ENCODE assay signal across 11 cellular contexts in genomic region chr20:44207066-44207723, GRCh38. TPM values are rescaled to one million over a fixed set of nuclear protein-coding genes. Genes with fewer than 3 reads are reported as not detected.
A peak's percentile ranks its signal among the peaks of the same experiment; 100 is the strongest.
DNase-seq lines count a peak whose midpoint lies in the region; ATAC-seq and TF ChIP-seq lines count a peak whose summit lies in the region.
"Had no signal": no experiment of that assay in that cellular context is flagged by ENCODE, and none has a peak within 500 bp of the region (broad histone marks: within the 10 kb centered on the region; RNA-seq: fewer than 3 reads in every experiment).

No MANE protein-coding gene starts in this region.

- H3K4me3 Mint-ChIP-seq in activated naive CD4-positive, alpha-beta T cell treated with anti-CD3 and anti-CD28 coated beads, Interleukin-2, amount 50 U/mL, for 24 hours, result peak overlapping the region; percentile 65

- POLR2A ChIA-PET in Panc1 (lab: Charles Lee), result interaction anchor here (0.7 kb wide), 1 partner anchor 261 kb away, joined by 3 read pairs; no protein-coding TSS in a partner anchor

- no peak for TF ChIP-seq EP300 in stomach (IDR thresholded peaks at IDR 0.05)

- H3K36me3 Mint-ChIP-seq in activated naive CD4-positive, alpha-beta T cell treated with anti-CD3 and anti-CD28 coated beads, Interleukin-2, amount 50 U/mL, for 24 hours, result peaks cover 7% of the 10 kb centered on the region

- peaks cover 39% of the 10 kb centered on the region for H4K20me1 ChIP-seq in hepatocyte (ENCODE audit: insufficient read depth, poor library complexity, severe bottlenecking)

- peaks cover 78% of the 10 kb centered on the region for H3K4me1 Mint-ChIP-seq in activated naive CD4-positive, alpha-beta T cell treated with anti-CD3 and anti-CD28 coated beads, Interleukin-2, amount 50 U/mL, for 24 hours

- H3K27ac ChIP-seq in Panc1 (ENCODE audit: low read length) (peak overlapping the region; percentile 93), hepatocyte (no peak overlapping the region), stomach (peak overlapping the region in 3 of 5 donors; percentile 32 to 99 (median 97))

- peak overlapping the region in 1 of 2 experiments; percentile 100; a peak in 2 of 4 replicates for H3K4me3 ChIP-seq in Panc1 (ENCODE audit: low read depth in 2 of 2, low read length in 2 of 2)
- H3K4me3 ChIP-seq in hepatocyte, result no peak overlapping the region
- H3K4me3 ChIP-seq in stomach, result peak overlapping the region in 1 of 4 donors; percentile 95

- TF ChIP-seq POLR2A in stomach (IDR thresholded peaks at IDR 0.05), result no peak

- 72% methylated on average over 3 of the region's 3 CpGs for WGBS in hepatocyte (ENCODE audit: low lambda C conversion rate, missing lambda C conversion rate)
- WGBS in stomach, 5 donors, result 30 to 49% (median 37%) methylated on average over 3 of the region's 3 CpGs

- peak overlapping the region; percentile 68 for H3K27ac Mint-ChIP-seq in activated naive CD4-positive, alpha-beta T cell treated with anti-CD3 and anti-CD28 coated beads, Interleukin-2, amount 50 U/mL, for 24 hours
- H3K27ac Mint-ChIP-seq: dendritic cell treated with granulocyte-macrophage colony-stimulating factor and Interleukin-4, amounts not matched to agents 40 ng/mL and 50 ng/mL, for 4 days had no signal

- CTCF ChIA-PET in Panc1 (lab: Charles Lee), result no interaction called here

- H3K4me2 ChIP-seq in hepatocyte, result peak overlapping the region; percentile 92

- no peaks in the 10 kb centered on the region for H3K9me2 ChIP-seq in hepatocyte (replicated peaks; ENCODE audit: insufficient read depth)

- in situ Hi-C loops in Panc1 (cut with HindIII; ENCODE audit: low pct_unique_long_range_greater_than_20kb, low sequenced_read_pairs), result no loop called here

- peaks cover 13% of the 10 kb centered on the region for H3K36me3 ChIP-seq in Panc1 (ENCODE audit: control insufficient read depth, insufficient read depth, low read length)
- H3K36me3 ChIP-seq in hepatocyte (replicated peaks; ENCODE audit: insufficient read depth, low read depth), result no peaks in the 10 kb centered on the region
- H3K36me3 ChIP-seq in stomach, result peaks cover 4 to 33% (median 29%) of the 10 kb centered on the region in 4 donors

- intact Hi-C loops in Panc1 (cut with micrococcal nuclease; ENCODE audit: unreplicated experiment) (no loop called here), stomach (cut with DNase I; ENCODE audit: low total_unique reads) (no loop called here)

- H3K79me2 ChIP-seq in hepatocyte, result peaks cover 81% of the 10 kb centered on the region

- H3K27me3 ChIP-seq in Panc1 (ENCODE audit: control insufficient read depth, insufficient read depth, low read length), result no peaks in the 10 kb centered on the region
- H3K27me3 ChIP-seq in hepatocyte, result no peaks in the 10 kb centered on the region
- no peaks in the 10 kb centered on the region for H3K27me3 ChIP-seq in stomach
- H3K27me3 ChIP-seq: BE2C had no signal

- peaks cover 43% of the 10 kb centered on the region for H3K4me1 ChIP-seq in Panc1 (ENCODE audit: control insufficient read depth, insufficient read depth, low read length)
- H3K4me1 ChIP-seq in hepatocyte (ENCODE audit: insufficient read depth), result peaks cover 26% of the 10 kb centered on the region
- H3K4me1 ChIP-seq in stomach, result peaks cover 40 to 86% (median 71%) of the 10 kb centered on the region in 4 donors
- H3K4me1 ChIP-seq: BE2C had no signal

- ATAC-seq in Panc1, result no peak
- no peak for ATAC-seq in GM18520 (IDR thresholded peaks at IDR 0.05; ENCODE audit: unreplicated experiment)

- BruUV-seq in Panc1 (replicated peaks; lab: Mats Ljungman, UMichigan), result no TSS peak

- no peaks in the 10 kb centered on the region for H3K27me3 Mint-ChIP-seq in activated naive CD4-positive, alpha-beta T cell treated with anti-CD3 and anti-CD28 coated beads, Interleukin-2, amount 50 U/mL, for 24 hours
- H3K27me3 Mint-ChIP-seq: dendritic cell treated with granulocyte-macrophage colony-stimulating factor and Interleukin-4, amounts not matched to agents 40 ng/mL and 50 ng/mL, for 4 days had no signal

- no peak for DNase-seq in activated naive CD4-positive, alpha-beta T cell treated with Interleukin-2 at 50 U/mL for 16 hours
- DNase-seq in Panc1 (ENCODE audit: low read depth, low spot score) (no peak), hepatocyte (ENCODE audit: low spot score) (no peak), stomach (no peak), SHP77 treated with DMSO at 0.1 percent for 48 hours (lab: John Stamatoyannopoulos, UW) (no peak)
- no peak for DNase-seq in activated CD4-positive, alpha-beta T cell treated with anti-CD3 and anti-CD28 coated beads, Interleukin-2, amount 50 U/mL, for 1 hour
- DNase-seq: BE2C, NCI-H69 had no signal

- no peak overlapping the region for H2AFZ ChIP-seq in hepatocyte

- no peaks in the 10 kb centered on the region for H3K9me3 ChIP-seq in Panc1 (ENCODE audit: control insufficient read depth, insufficient read depth, low read depth, low read length)
- no peaks in the 10 kb centered on the region for H3K9me3 ChIP-seq in hepatocyte (ENCODE audit: low read depth)
- H3K9me3 ChIP-seq in stomach, result no peaks in the 10 kb centered on the region
- H3K9me3 ChIP-seq: BE2C had no signal

- no peaks in the 10 kb centered on the region for H3K9me3 Mint-ChIP-seq in activated naive CD4-positive, alpha-beta T cell treated with anti-CD3 and anti-CD28 coated beads, Interleukin-2, amount 50 U/mL, for 24 hours
- H3K9me3 Mint-ChIP-seq: dendritic cell treated with granulocyte-macrophage colony-stimulating factor and Interleukin-4, amounts not matched to agents 40 ng/mL and 50 ng/mL, for 4 days had no signal

- no peak for TF ChIP-seq CTCF in Panc1 (IDR thresholded peaks at IDR 0.05)
- no peak for TF ChIP-seq CTCF in hepatocyte (IDR thresholded peaks at IDR 0.05; ENCODE audit: poor library complexity)
- TF ChIP-seq CTCF in stomach (IDR thresholded peaks at IDR 0.05), result no peak

RNA-seq across cellular contexts. Expression of gene OSER1, which starts 3.4 kb away (rescaled TPM):
- total RNA-seq in Panc1 (2021; ENCODE audit: unreplicated experiment) (37.8 TPM), hepatocyte (34.7 and 42.7 TPM in 2 replicates), stomach (10 to 100 TPM in 4 of 5 donors, 1 to 10 TPM in 1; 7.8 to 87.5 (median 31.9) TPM)
- 24.2 TPM for polyA plus RNA-seq in Panc1 (2012; ENCODE audit: insufficient read length)
- polyA plus RNA-seq in hepatocyte (33.8 and 49.4 TPM in 2 replicates), stomach (10 to 100 TPM; 22.9 to 33.5 (median 30.9) TPM)

RNA-seq across cellular contexts. Expression of gene JPH2, which starts 20.2 kb away (rescaled TPM):
- total RNA-seq in Panc1 (2021; ENCODE audit: unreplicated experiment), result 0.49 TPM
- polyA plus RNA-seq in Panc1 (2012; ENCODE audit: insufficient read length), result 0.27 TPM
- total RNA-seq in hepatocyte, result 5.7 and 6.6 TPM in 2 replicates
- polyA plus RNA-seq in hepatocyte, result 8.3 and 13.5 TPM in 2 replicates
- 10 to 100 TPM in 4 of 5 donors, 1 to 10 TPM in 1; 7.6 to 51.9 (median 38.9) TPM for total RNA-seq in stomach
- polyA plus RNA-seq in stomach, result 1 to 10 TPM in 2 of 3 donors, under 1 TPM in 1; 0.15 to 9.1 (median 1.1) TPM

RNA-seq across cellular contexts. Expression of gene GDAP1L1, which starts 39.9 kb away (rescaled TPM):
- total RNA-seq in Panc1 (2021; ENCODE audit: unreplicated experiment) (not detected), hepatocyte (0.48 and 2.2 TPM in 2 replicates), stomach (1 to 10 TPM in 1 of 5 donors, under 1 TPM in 1, not detected in 3; 0.29 to 1.5 TPM)
- polyA plus RNA-seq in Panc1 (2012; ENCODE audit: insufficient read length), result 0.55 TPM
- polyA plus RNA-seq in hepatocyte (0.57 and 0.77 TPM in 2 replicates), stomach (1 to 10 TPM in 1 of 3 donors, under 1 TPM in 2; 0.25 to 1.1 (median 0.61) TPM)
